In the genomic region with DNA sequence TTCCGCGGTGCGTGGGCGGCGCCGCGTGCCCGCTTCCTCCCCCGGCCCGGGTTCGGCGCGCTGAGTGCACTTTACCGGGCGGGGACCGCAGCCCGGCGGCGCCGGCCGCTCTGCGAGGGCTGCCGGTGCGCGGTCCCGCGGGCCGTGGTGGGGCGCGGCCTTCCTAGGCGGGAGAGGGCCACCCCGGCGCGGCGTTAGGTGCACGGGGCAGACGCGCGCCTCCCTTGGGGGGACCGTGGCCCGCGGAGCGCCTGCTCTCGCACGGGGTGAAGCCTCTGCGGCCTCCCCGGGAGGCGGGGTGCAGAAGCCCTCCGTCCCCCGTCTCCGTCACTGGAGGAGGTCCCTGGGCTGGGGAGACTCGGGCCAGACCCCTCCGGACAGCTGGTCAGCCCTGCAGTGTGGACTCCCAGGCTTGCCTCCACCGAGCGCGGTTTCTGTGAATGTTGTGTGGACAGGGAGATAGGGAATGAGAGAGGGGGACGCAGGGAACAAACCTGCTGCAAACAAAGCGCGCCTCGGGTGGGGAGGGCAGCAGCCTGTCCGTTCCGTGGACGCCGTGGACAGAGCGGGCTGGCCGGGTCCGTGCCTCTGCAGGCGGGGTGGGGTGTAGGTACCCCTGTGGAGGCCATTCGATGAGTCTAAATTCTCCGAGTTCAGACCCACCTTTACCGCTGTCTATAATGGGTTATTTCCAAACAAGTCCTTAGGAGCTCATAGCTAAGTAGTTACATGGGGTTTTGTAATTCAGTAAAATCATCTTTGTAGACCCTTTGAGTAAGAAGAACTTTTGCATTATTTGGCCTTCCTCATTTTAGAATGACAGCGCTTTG, we compare ENCODE assay signal across 1 cellular context.
TF ChIP-seq lines count a peak whose summit lies in the region.

No MANE protein-coding gene starts in this region.

TF ChIP-seq in HepG2, 621 proteins besides CTCF, POLR2A, EP300 and RAD21 (continued from another document):
- TF ChIP-seq PAXIP1 (CRISPR knock-in tag; conservative IDR thresholded peaks at IDR 0.05) = no peak
- TF ChIP-seq, protein P1, sequence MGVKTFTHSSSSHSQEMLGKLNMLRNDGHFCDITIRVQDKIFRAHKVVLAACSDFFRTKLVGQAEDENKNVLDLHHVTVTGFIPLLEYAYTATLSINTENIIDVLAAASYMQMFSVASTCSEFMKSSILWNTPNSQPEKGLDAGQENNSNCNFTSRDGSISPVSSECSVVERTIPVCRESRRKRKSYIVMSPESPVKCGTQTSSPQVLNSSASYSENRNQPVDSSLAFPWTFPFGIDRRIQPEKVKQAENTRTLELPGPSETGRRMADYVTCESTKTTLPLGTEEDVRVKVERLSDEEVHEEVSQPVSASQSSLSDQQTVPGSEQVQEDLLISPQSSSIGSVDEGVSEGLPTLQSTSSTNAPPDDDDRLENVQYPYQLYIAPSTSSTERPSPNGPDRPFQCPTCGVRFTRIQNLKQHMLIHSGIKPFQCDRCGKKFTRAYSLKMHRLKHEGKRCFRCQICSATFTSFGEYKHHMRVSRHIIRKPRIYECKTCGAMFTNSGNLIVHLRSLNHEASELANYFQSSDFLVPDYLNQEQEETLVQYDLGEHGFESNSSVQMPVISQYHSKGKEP (CRISPR knock-in tag; IDR thresholded peaks at IDR 0.05) = no peak
- 0 out of 2 replicates have a peak, but pooled peaks have one; percentile 59 for TF ChIP-seq FOXC1 (CRISPR knock-in tag; IDR thresholded peaks at IDR 0.05; ENCODE audit: borderline replicate concordance)
- TF ChIP-seq TBP (CRISPR knock-in tag; IDR thresholded peaks at IDR 0.05) = no peak
- peak; percentile 39 for TF ChIP-seq TAF15 (IDR thresholded peaks at IDR 0.05; ENCODE audit: low read depth, low read length, poor library complexity, severe bottlenecking)
- TF ChIP-seq NBN (conservative IDR thresholded peaks at IDR 0.05) = no peak
- no peak for TF ChIP-seq ZNF382 (CRISPR knock-in tag; IDR thresholded peaks at IDR 0.05; ENCODE audit: borderline replicate concordance)
- TF ChIP-seq ZNF549 (CRISPR knock-in tag; IDR thresholded peaks at IDR 0.05) = no peak
- no peak for TF ChIP-seq ZFY (CRISPR knock-in tag; IDR thresholded peaks at IDR 0.05)
- no peak for TF ChIP-seq ZNF510 (CRISPR knock-in tag; IDR thresholded peaks at IDR 0.05; ENCODE audit: low read depth)
- TF ChIP-seq ZNF615 (CRISPR knock-in tag; IDR thresholded peaks at IDR 0.05; ENCODE audit: borderline replicate concordance) = no peak
- TF ChIP-seq ZNF713 (CRISPR knock-in tag; IDR thresholded peaks at IDR 0.05) = no peak
- TF ChIP-seq RFX1 (IDR thresholded peaks at IDR 0.05) = no peak
- TF ChIP-seq ZNF292 (CRISPR knock-in tag; IDR thresholded peaks at IDR 0.05; ENCODE audit: borderline replicate concordance, low read depth) = no peak; the same call in 1 of the 2 replicates
- TF ChIP-seq ZNF777 (CRISPR knock-in tag; IDR thresholded peaks at IDR 0.05) = no peak
- no peak for TF ChIP-seq ZNF562 (CRISPR knock-in tag; IDR thresholded peaks at IDR 0.05; ENCODE audit: borderline replicate concordance)
- no peak for TF ChIP-seq GATAD2A (CRISPR knock-in tag; IDR thresholded peaks at IDR 0.05)
- TF ChIP-seq MAZ (IDR thresholded peaks at IDR 0.05; ENCODE audit: borderline replicate concordance, low read depth, low read length) = no peak
- TF ChIP-seq MAZ (CRISPR knock-in tag; IDR thresholded peaks at IDR 0.05; ENCODE audit: low read depth) = no peak
- TF ChIP-seq PAWR (CRISPR knock-in tag; IDR thresholded peaks at IDR 0.05; ENCODE audit: borderline replicate concordance) = no peak
- no peak for TF ChIP-seq HOXD1 (CRISPR knock-in tag; IDR thresholded peaks at IDR 0.05)
- 0 out of 2 replicates have a peak, but pooled peaks have one; percentile 28 for TF ChIP-seq KLF13 (CRISPR knock-in tag; IDR thresholded peaks at IDR 0.05)
- TF ChIP-seq CHD2 (IDR thresholded peaks at IDR 0.05; ENCODE audit: low read depth, low read length) = no peak
- no peak for TF ChIP-seq HES4 (CRISPR knock-in tag; IDR thresholded peaks at IDR 0.05; ENCODE audit: borderline replicate concordance)
- TF ChIP-seq GTF3A (CRISPR knock-in tag; conservative IDR thresholded peaks at IDR 0.05) = no peak
- TF ChIP-seq FOXM1 (CRISPR knock-in tag; IDR thresholded peaks at IDR 0.05) = no peak
- peak; percentile 9; the same call in 1 of the 2 replicates for TF ChIP-seq SP2 (CRISPR knock-in tag; IDR thresholded peaks at IDR 0.05)
- TF ChIP-seq ZNF709 (CRISPR knock-in tag; IDR thresholded peaks at IDR 0.05) = no peak
- no peak for TF ChIP-seq ZNF446 (CRISPR knock-in tag; IDR thresholded peaks at IDR 0.05)
- TF ChIP-seq ZHX1 (CRISPR knock-in tag; IDR thresholded peaks at IDR 0.05; ENCODE audit: low read depth) = 0 out of 2 replicates have a peak, but pooled peaks have one; percentile 52
- TF ChIP-seq CSRNP1 (CRISPR knock-in tag; IDR thresholded peaks at IDR 0.05) = no peak
- peak; percentile 1 for TF ChIP-seq HNRNPLL (IDR thresholded peaks at IDR 0.05; ENCODE audit: low read depth, low read length, poor library complexity, severe bottlenecking)
- no peak for TF ChIP-seq RBM39 (IDR thresholded peaks at IDR 0.05; ENCODE audit: low read depth, low read length, poor library complexity, severe bottlenecking)
- TF ChIP-seq ZNF761 (CRISPR knock-in tag; conservative IDR thresholded peaks at IDR 0.05) = no peak
- no peak for TF ChIP-seq ZNF33B (CRISPR knock-in tag; IDR thresholded peaks at IDR 0.05)
- TF ChIP-seq ZNF335 (CRISPR knock-in tag; IDR thresholded peaks at IDR 0.05) = no peak
- TF ChIP-seq CBX2 (IDR thresholded peaks at IDR 0.05; ENCODE audit: low read depth, low read length) = no peak
- TF ChIP-seq CBX2 (CRISPR knock-in tag; IDR thresholded peaks at IDR 0.05; ENCODE audit: low read depth) = 0 out of 2 replicates have a peak, but pooled peaks have one; percentile 12
- 0 out of 2 replicates have a peak, but pooled peaks have one; percentile 5 for TF ChIP-seq MXD3 (CRISPR knock-in tag; IDR thresholded peaks at IDR 0.05)
- TF ChIP-seq ZNF343 (CRISPR knock-in tag; IDR thresholded peaks at IDR 0.05) = no peak
- TF ChIP-seq, protein P2, sequence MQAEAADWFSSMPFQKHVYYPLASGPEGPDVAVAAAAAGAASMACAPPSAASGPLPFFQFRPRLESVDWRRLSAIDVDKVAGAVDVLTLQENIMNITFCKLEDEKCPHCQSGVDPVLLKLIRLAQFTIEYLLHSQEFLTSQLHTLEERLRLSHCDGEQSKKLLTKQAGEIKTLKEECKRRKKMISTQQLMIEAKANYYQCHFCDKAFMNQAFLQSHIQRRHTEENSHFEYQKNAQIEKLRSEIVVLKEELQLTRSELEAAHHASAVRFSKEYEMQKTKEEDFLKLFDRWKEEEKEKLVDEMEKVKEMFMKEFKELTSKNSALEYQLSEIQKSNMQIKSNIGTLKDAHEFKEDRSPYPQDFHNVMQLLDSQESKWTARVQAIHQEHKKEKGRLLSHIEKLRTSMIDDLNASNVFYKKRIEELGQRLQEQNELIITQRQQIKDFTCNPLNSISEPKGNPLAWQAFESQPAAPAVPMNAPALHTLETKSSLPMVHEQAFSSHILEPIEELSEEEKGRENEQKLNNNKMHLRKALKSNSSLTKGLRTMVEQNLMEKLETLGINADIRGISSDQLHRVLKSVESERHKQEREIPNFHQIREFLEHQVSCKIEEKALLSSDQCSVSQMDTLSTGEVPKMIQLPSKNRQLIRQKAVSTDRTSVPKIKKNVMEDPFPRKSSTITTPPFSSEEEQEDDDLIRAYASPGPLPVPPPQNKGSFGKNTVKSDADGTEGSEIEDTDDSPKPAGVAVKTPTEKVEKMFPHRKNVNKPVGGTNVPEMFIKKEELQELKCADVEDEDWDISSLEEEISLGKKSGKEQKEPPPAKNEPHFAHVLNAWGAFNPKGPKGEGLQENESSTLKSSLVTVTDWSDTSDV (CRISPR knock-in tag; IDR thresholded peaks at IDR 0.05) = no peak
- TF ChIP-seq ZFP90 (CRISPR knock-in tag; IDR thresholded peaks at IDR 0.05; ENCODE audit: borderline replicate concordance) = 0 out of 2 replicates have a peak, but pooled peaks have one; percentile 67
- 0 out of 2 replicates have a peak, but pooled peaks have one; percentile 57 for TF ChIP-seq ZSCAN20 (CRISPR knock-in tag; IDR thresholded peaks at IDR 0.05; ENCODE audit: borderline replicate concordance)
- TF ChIP-seq, protein P3, sequence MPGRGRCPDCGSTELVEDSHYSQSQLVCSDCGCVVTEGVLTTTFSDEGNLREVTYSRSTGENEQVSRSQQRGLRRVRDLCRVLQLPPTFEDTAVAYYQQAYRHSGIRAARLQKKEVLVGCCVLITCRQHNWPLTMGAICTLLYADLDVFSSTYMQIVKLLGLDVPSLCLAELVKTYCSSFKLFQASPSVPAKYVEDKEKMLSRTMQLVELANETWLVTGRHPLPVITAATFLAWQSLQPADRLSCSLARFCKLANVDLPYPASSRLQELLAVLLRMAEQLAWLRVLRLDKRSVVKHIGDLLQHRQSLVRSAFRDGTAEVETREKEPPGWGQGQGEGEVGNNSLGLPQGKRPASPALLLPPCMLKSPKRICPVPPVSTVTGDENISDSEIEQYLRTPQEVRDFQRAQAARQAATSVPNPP (CRISPR knock-in tag; IDR thresholded peaks at IDR 0.05) = no peak
- TF ChIP-seq ZNF3 (CRISPR knock-in tag; IDR thresholded peaks at IDR 0.05) = no peak
- TF ChIP-seq ZNF564 (CRISPR knock-in tag; IDR thresholded peaks at IDR 0.05) = no peak
- no peak for TF ChIP-seq PHB2 (IDR thresholded peaks at IDR 0.05; ENCODE audit: partially characterized antibody)
- 0 out of 2 replicates have a peak, but pooled peaks have one; percentile 56 for TF ChIP-seq ZNF296 (CRISPR knock-in tag; conservative IDR thresholded peaks at IDR 0.05)
- TF ChIP-seq ZNF7 (CRISPR knock-in tag; IDR thresholded peaks at IDR 0.05) = no peak
- TF ChIP-seq ZNF143 (CRISPR knock-in tag; IDR thresholded peaks at IDR 0.05) = no peak
- peak; percentile 30; the same call in 1 of the 2 replicates for TF ChIP-seq IRX3 (CRISPR knock-in tag; IDR thresholded peaks at IDR 0.05; ENCODE audit: borderline replicate concordance, low read depth)
